ENCODE assay signal across 26 cellular contexts in the genomic region with DNA sequence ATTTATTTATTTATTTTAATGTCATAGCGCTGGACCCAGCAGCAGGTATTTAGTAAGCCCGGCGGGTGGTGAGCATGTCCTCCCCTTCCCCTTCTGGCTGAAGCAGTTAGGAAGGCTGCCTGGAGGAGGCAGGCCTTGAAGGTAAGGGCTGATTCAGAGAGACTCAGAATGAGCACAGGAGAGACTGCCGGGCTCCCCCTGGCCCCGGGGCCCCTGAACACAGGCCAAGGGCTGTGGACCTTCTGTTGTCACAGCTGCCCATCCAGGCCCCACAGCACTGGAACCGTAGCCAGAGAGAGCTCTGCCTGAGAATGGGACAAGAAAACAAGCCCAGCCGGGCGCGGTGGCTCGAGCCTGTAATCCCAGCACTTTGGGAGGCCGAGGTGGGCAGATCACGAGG. TPM values are rescaled to one million over a fixed set of nuclear protein-coding genes. Genes with fewer than 3 reads are reported as not detected.
"Had no signal": no experiment of that assay in that cellular context is flagged by ENCODE, and none has a peak within 500 bp of the region (broad histone marks: within the 10 kb centered on the region; RNA-seq: fewer than 3 reads in every experiment).

No MANE protein-coding gene starts in this region.

- H3K4me3 Mint-ChIP-seq: activated naive CD8-positive, alpha-beta T cell treated with anti-CD3 and anti-CD28 coated beads for 36 hours; activated T-cell treated with anti-CD3 and anti-CD28 coated beads, Interleukin-2, amount 50 U/mL, for 4 hours; memory B cell; stimulated activated naive B cell treated with anti-CD40 and anti-IgM and Interleukin-4, amounts not matched to agents 10 μg/mL and 1 μg/mL and 100 μg/mL, for 72 hours; T-helper 1 cell treated with Interleukin-12 subunit alpha and Interleukin-12 subunit beta and Interleukin-4 antibody, amounts not matched to agents 30 μg/mL and 1 μg/mL, for 36 hours had no signal

- H3K27me3 Mint-ChIP-seq: memory B cell; stimulated activated naive B cell treated with anti-CD40 and anti-IgM and Interleukin-4, amounts not matched to agents 10 μg/mL and 1 μg/mL and 100 μg/mL, for 72 hours had no signal

- H3K27ac Mint-ChIP-seq: activated naive CD8-positive, alpha-beta T cell treated with anti-CD3 and anti-CD28 coated beads for 36 hours; memory B cell; stimulated activated naive B cell treated with anti-CD40 and anti-IgM and Interleukin-4, amounts not matched to agents 10 μg/mL and 1 μg/mL and 100 μg/mL, for 72 hours; T-helper 1 cell treated with Interleukin-12 subunit alpha and Interleukin-12 subunit beta and Interleukin-4 antibody, amounts not matched to agents 30 μg/mL and 1 μg/mL, for 36 hours had no signal

- H3K9me3 Mint-ChIP-seq: activated naive CD8-positive, alpha-beta T cell treated with anti-CD3 and anti-CD28 coated beads for 36 hours; activated T-cell treated with anti-CD3 and anti-CD28 coated beads, Interleukin-2, amount 50 U/mL, for 4 hours; memory B cell; naive B cell; stimulated activated naive B cell treated with anti-CD40 and anti-IgM and Interleukin-4, amounts not matched to agents 10 μg/mL and 1 μg/mL and 100 μg/mL, for 72 hours; T-helper 1 cell treated with Interleukin-12 subunit alpha and Interleukin-12 subunit beta and Interleukin-4 antibody, amounts not matched to agents 30 μg/mL and 1 μg/mL, for 36 hours had no signal

- H3K36me3 Mint-ChIP-seq: activated naive CD8-positive, alpha-beta T cell treated with anti-CD3 and anti-CD28 coated beads for 36 hours; memory B cell; naive B cell had no signal

- H3K27ac ChIP-seq: esophagus muscularis mucosa, gastrocnemius medialis, testis had no signal

- H3K4me1 ChIP-seq: testis had no signal

- H3K4me3 ChIP-seq: esophagus muscularis mucosa, gastrocnemius medialis, testis had no signal

- H3K27me3 ChIP-seq: gastrocnemius medialis, testis had no signal

- DNase-seq: activated CD4-positive, alpha-beta T cell treated with anti-CD3 and anti-CD28 coated beads for 4 hours; activated CD4-positive, alpha-beta T cell treated with anti-CD3 and anti-CD28 coated beads, Interleukin-2, amount 50 U/mL, for 48 hours; activated CD4-positive, CD25-positive, alpha-beta regulatory T cell; activated CD8-positive, alpha-beta memory T cell treated with anti-CD3 and anti-CD28 coated beads, Interleukin-2, amount 50 U/mL, for 48 hours; activated naive CD4-positive, alpha-beta T cell treated with Interleukin-2 at 50 U/mL for 16 hours; activated naive CD8-positive, alpha-beta T cell treated with anti-CD3 and anti-CD28 coated beads for 36 hours; activated T-cell treated with anti-CD3 and anti-CD28 coated beads, Interleukin-2, amount 50 U/mL, for 4 hours; central memory CD4-positive, alpha-beta T cell; dermis blood vessel endothelial cell; effector memory CD4-positive, alpha-beta T cell; gastrocnemius medialis; hypothalamus; left cardiac atrium; naive B cell; occipital lobe; stimulated activated CD4-positive, alpha-beta T cell treated with anti-CD3 and anti-CD28 coated beads, Interleukin-2, amount 100 ng/mL, for 48 hours; stimulated activated CD8-positive, alpha-beta memory T cell treated with anti-CD3 and anti-CD28 coated beads, Interleukin-4, amount 100 ng/mL, for 48 hours; stimulated activated naive B cell treated with anti-CD40 and anti-IgM and Interleukin-4, amounts not matched to agents 10 μg/mL and 1 μg/mL and 100 μg/mL, for 72 hours; testis; trophoblast cell had no signal

- H3K9me3 ChIP-seq: esophagus muscularis mucosa, gastrocnemius medialis, testis had no signal

- H3K36me3 ChIP-seq: esophagus muscularis mucosa, gastrocnemius medialis had no signal

- ATAC-seq: activated T-cell treated with anti-CD3 and anti-CD28 coated beads, Interleukin-2, amount 50 U/mL, for 4 hours; gastrocnemius medialis; left cardiac atrium; stimulated activated naive B cell treated with anti-CD40 and anti-IgM and Interleukin-4, amounts not matched to agents 10 μg/mL and 1 μg/mL and 100 μg/mL, for 72 hours had no signal

RNA-seq across cellular contexts. Expression of gene KCNJ4, which starts 52.8 kb away (rescaled TPM):
- total RNA-seq: activated CD8-positive, alpha-beta memory T cell treated with anti-CD3 and anti-CD28 coated beads for 36 hours; activated naive CD8-positive, alpha-beta T cell treated with anti-CD3 and anti-CD28 coated beads for 36 hours; activated T-cell treated with anti-CD3 and anti-CD28 coated beads, Interleukin-2, amount 50 U/mL, for 4 hours; dermis blood vessel endothelial cell; endothelial cell of umbilical vein; esophagus muscularis mucosa; gastrocnemius medialis; mucosa of gallbladder had no signal
- polyA plus RNA-seq: endothelial cell of umbilical vein had no signal
